ENCODE assay signal across 8 cellular contexts in the genomic region with DNA sequence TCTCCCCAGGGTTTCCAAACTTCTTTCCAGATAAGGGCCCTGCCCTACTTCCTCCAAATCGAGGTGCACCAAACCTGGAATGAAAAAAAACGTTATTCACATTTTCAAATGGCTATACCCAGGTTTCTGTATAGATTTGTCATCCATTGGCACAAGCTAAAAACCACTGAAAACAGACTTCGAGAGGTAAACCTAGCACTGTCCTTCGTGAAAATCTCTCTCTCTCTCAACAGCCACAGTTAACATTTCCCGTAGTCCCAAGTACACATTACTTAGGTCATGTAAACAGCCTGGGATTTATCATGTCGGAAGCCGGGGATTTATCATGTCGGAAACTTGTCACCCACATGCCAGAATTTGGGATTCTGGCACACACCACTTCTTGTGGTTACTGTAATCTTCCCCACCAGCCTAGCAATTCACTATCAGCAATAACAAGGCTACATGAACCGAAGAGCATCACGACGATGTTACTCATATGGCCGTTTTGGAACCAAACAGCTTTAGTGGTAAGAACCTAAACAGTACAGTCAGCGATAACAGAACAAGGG. TPM values are rescaled to one million over a fixed set of nuclear protein-coding genes. Genes with fewer than 3 reads are reported as not detected.
DNase-seq lines count a peak whose midpoint lies in the region; ATAC-seq and TF ChIP-seq lines count a peak whose summit lies in the region.

No MANE protein-coding gene starts in this region.

- TF ChIP-seq CTCF in RWPE1 (conservative IDR thresholded peaks at IDR 0.05; ENCODE audit: low read depth) (no peak), esophagus squamous epithelium (IDR thresholded peaks at IDR 0.05) (no peak), prostate gland (IDR thresholded peaks at IDR 0.05) (no peak), GM10266 (IDR thresholded peaks at IDR 0.05; ENCODE audit: control insufficient read depth, insufficient read depth, low read depth, missing control alignments) (no peak)

- peaks cover 63% of the 10 kb centered on the region for H3F3A ChIP-seq in GM23248 (ENCODE audit: insufficient read depth)

- H3K4me3 ChIP-seq in GM23248 (peak overlapping the region; percentile 98), esophagus squamous epithelium (peak overlapping the region; percentile 82 to 100 (median 89)), prostate gland (peak overlapping the region; percentile 94 to 98)

- POLR2A ChIA-PET in RWPE1 (lab: Yijun Ruan, JAX; ENCODE audit: low non-redundant PET), result interaction anchor here (1.0 to 1.2 kb wide), 2 partner anchors 9 to 84 kb away, joined by 3 to 4 read pairs; no protein-coding TSS in a partner anchor

- H3K9ac ChIP-seq in GM23248, result peak overlapping the region; percentile 100

- H2AFZ ChIP-seq in GM23248, result no peak overlapping the region

- peaks cover 36% of the 10 kb centered on the region for H4K20me1 ChIP-seq in GM23248 (ENCODE audit: insufficient read depth)

- H3K79me2 ChIP-seq in GM23248 (ENCODE audit: insufficient read depth), result peaks cover 92% of the 10 kb centered on the region

- H3K27ac ChIP-seq in GM23248 (peak overlapping the region; percentile 100), RWPE1 (peak overlapping the region; percentile 98), esophagus squamous epithelium (peak overlapping the region; percentile 99 to 100 (median 100)), prostate gland (peak overlapping the region; percentile 99)

- H3K4me1 ChIP-seq in GM23248 (ENCODE audit: insufficient read depth) (peaks cover 46% of the 10 kb centered on the region), esophagus squamous epithelium (peaks cover 28 to 72% (median 53%) of the 10 kb centered on the region in 3 donors), prostate gland (replicated peaks) (peaks cover 7% of the 10 kb centered on the region)

- intact Hi-C loops in esophagus squamous epithelium (cut with DNase I) (no loop called here), prostate gland (cut with DNase I) (loop anchor here (5.0 to 10.0 kb wide), 2 partner anchors 157 to 180 kb away; partner anchors contain the start of gene SMURF2)

- no peak for ATAC-seq in GM18858 (IDR thresholded peaks at IDR 0.05; ENCODE audit: unreplicated experiment)

- in situ Hi-C loops in GM23248 (cut with MboI), result no loop called here

- H3K27me3 ChIP-seq in GM23248 (replicated peaks; ENCODE audit: insufficient read depth), result no peaks in the 10 kb centered on the region
- no peaks in the 10 kb centered on the region for H3K27me3 ChIP-seq in esophagus squamous epithelium
- H3K27me3 ChIP-seq in prostate gland (replicated peaks; ENCODE audit: insufficient read depth), result no peaks in the 10 kb centered on the region

- H3K4me2 ChIP-seq in GM23248 (ENCODE audit: unreplicated experiment), result peak overlapping the region; percentile 85

- CTCF ChIA-PET in RWPE1 (lab: Yijun Ruan, JAX), result interaction anchor here (0.6 kb wide), 2 partner anchors 12 to 75 kb away, joined by 3 to 4 read pairs; no protein-coding TSS in a partner anchor

- 1% methylated on average over 13 of the region's 13 CpGs for WGBS in GM23248 (ENCODE audit: low coverage in 1 of 2, low lambda C conversion rate in 2 of 2, missing lambda C conversion rate in 2 of 2), 2 experiments
- 0% methylated on average over 12 to 13 of the region's 13 CpGs for WGBS in esophagus squamous epithelium, 2 donors
- WGBS in prostate gland, result under 1% methylated on average over 13 of the region's 13 CpGs

- no peak for DNase-seq in GM23248
- no peak for DNase-seq in RWPE1 (ENCODE audit: low spot score)
- no peak for DNase-seq in esophagus squamous epithelium (lab: John Stamatoyannopoulos, UW)
- peak; percentile 30 for DNase-seq in prostate gland (ENCODE audit: low spot score)
- DNase-seq in NOMO-1 treated with DMSO at 0.1 percent for 48 hours (lab: John Stamatoyannopoulos, UW; ENCODE audit: unreplicated experiment), result no peak
- DNase-seq in NCI-H1436 (lab: John Stamatoyannopoulos, UW), result no peak
- DNase-seq in GM10266 (ENCODE audit: extremely low spot score), result no peak

- TF ChIP-seq POLR2A in esophagus squamous epithelium (IDR thresholded peaks at IDR 0.05) (no peak), prostate gland (IDR thresholded peaks at IDR 0.05) (no peak)

- H3K36me3 ChIP-seq in GM23248 (ENCODE audit: low read depth) (peaks cover 53% of the 10 kb centered on the region), esophagus squamous epithelium (peaks cover 24 to 64% (median 38%) of the 10 kb centered on the region in 3 donors), prostate gland (peaks cover 21 to 27% of the 10 kb centered on the region in 2 donors)

- no peaks in the 10 kb centered on the region for H3K9me2 ChIP-seq in GM23248 (ENCODE audit: insufficient read depth)

- H3K9me3 ChIP-seq in GM23248 (ENCODE audit: low read depth) (no peaks in the 10 kb centered on the region), esophagus squamous epithelium (no peaks in the 10 kb centered on the region), prostate gland (no peaks in the 10 kb centered on the region)

RNA-seq across cellular contexts. Expression of gene DDX5, which starts 1.2 kb away (rescaled TPM):
- 241 and 303 TPM in 2 replicates for total RNA-seq in GM23248 (2014; rRNA removed; shearing (Covaris generic))
- 595 and 643 TPM in 2 replicates for polyA plus RNA-seq in GM23248 (2016; fragmentation: Nextera tagmentation; extraction: Ambion mirVana)
- total RNA-seq in esophagus squamous epithelium (100 to 1,000 TPM; 347 to 847 (median 488) TPM), prostate gland (1,000 to 10,000 TPM; 1,009 to 1,102 TPM)

RNA-seq across cellular contexts. Expression of gene CEP95, which starts 1.9 kb away (rescaled TPM):
- 13.2 and 16.8 TPM in 2 replicates for total RNA-seq in GM23248 (2014; rRNA removed; shearing (Covaris generic))
- 14.2 and 17.5 TPM in 2 replicates for polyA plus RNA-seq in GM23248 (2016; fragmentation: Nextera tagmentation; extraction: Ambion mirVana)
- total RNA-seq in esophagus squamous epithelium (10 to 100 TPM; 10.3 to 44.1 (median 23.6) TPM), prostate gland (10 to 100 TPM; 26.8 to 50.6 TPM)

RNA-seq across cellular contexts. Expression of gene POLG2, which starts 8.0 kb away (rescaled TPM):
- total RNA-seq in GM23248 (2014; rRNA removed; shearing (Covaris generic)), result 3.4 and 3.7 TPM in 2 replicates
- 6.6 and 8.6 TPM in 2 replicates for polyA plus RNA-seq in GM23248 (2016; fragmentation: Nextera tagmentation; extraction: Ambion mirVana)
- total RNA-seq in esophagus squamous epithelium, result 10 to 100 TPM in 1 of 4 donors, 1 to 10 TPM in 3; 3.9 to 12.0 (median 8.2) TPM
- total RNA-seq in prostate gland, result 1 to 10 TPM; 5.3 to 9.7 TPM

RNA-seq across cellular contexts. Expression of gene MILR1, which starts 55.9 kb away (rescaled TPM):
- 4.7 and 11.7 TPM in 2 replicates for total RNA-seq in GM23248 (2014; rRNA removed; shearing (Covaris generic))
- 6.3 and 6.5 TPM in 2 replicates for polyA plus RNA-seq in GM23248 (2016; fragmentation: Nextera tagmentation; extraction: Ambion mirVana)
- total RNA-seq in esophagus squamous epithelium, result 1 to 10 TPM in 3 of 4 donors, under 1 TPM in 1; 0.79 to 8.1 (median 1.8) TPM
- 1 to 10 TPM in 1 of 2 donors, under 1 TPM in 1; 0.77 to 4.3 TPM for total RNA-seq in prostate gland
